In genomic region chr3:31743690-31744089, GRCh38 we compare ENCODE assay signal across 1 cellular context.
TF ChIP-seq lines count a peak whose summit lies in the region.

No MANE protein-coding gene starts in this region.

TF ChIP-seq in IMR-90, 13 proteins besides CTCF, POLR2A, EP300 and RAD21 (continued from another document):
- TF ChIP-seq ELK1 (IDR thresholded peaks at IDR 0.05; ENCODE audit: borderline replicate concordance, low read depth, low read length) = no peak
